10 cellular contexts compared by ENCODE assay signal in the genomic region with DNA sequence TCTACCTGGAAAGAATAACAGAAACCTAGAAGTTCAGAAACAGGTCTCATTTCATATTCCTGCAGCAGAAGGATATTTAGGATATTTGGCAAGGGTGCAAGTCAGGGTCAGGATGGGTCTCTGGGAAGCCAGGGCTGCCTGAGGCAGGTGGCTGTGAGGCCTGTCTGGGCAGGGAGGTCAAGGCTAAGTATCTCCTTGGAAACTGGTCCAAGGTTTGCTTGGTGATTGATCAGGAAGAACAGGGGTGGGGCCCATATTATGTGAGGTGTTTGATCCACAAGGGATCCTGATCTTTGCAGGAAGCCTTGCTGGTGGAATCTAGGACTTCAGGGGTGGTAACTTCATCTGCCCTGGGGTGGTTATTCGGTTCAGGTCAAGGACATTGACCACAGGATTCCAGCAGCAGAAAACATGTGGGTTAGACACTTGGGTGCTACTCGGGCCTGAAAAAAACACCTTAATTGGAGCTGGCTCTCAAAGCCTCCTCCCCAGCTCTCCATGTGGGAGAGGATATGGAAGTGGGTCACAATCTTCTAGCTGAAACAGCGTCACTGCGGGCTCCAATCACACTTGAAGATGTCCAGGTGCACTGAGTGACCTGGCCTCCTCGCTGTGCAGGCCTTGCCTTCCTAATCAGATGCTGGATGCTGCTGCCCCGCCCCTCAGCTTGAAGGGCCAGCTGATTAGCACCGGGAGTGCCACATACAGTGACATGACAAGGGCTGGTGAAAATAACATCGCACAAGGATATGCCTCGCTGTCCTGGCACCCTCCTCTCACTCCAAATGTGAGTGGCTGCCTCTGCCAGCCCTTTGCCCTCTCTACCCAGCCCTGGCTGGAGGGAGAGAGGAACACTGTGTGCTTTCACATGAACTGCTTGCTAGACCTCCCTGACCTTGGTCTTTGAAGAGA. TPM values are rescaled to one million over a fixed set of nuclear protein-coding genes. Genes with fewer than 3 reads are reported as not detected.
DNase-seq lines count a peak whose midpoint lies in the region; ATAC-seq and TF ChIP-seq lines count a peak whose summit lies in the region.
"Had no signal": no experiment of that assay in that cellular context is flagged by ENCODE, and none has a peak within 500 bp of the region (broad histone marks: within the 10 kb centered on the region; RNA-seq: fewer than 3 reads in every experiment).

No MANE protein-coding gene starts in this region.

- DNase-seq in NAMALWA (ENCODE audit: low spot score) = peak; percentile 3
- peak in 2 of 3 donors; percentile 63 to 78 for DNase-seq in right lobe of liver
- peak; percentile 69 for DNase-seq in stomach
- no peak for DNase-seq in NCI-H1092 (lab: John Stamatoyannopoulos, UW)
- DNase-seq in activated CD8-positive, alpha-beta memory T cell treated with anti-CD3 and anti-CD28 coated beads, Interleukin-2, amount 50 U/mL, for 4 hours = no peak
- no peak for DNase-seq in Calu3
- DNase-seq: effector CD8-positive, alpha-beta T cell had no signal

- H3K36me3 ChIP-seq in right lobe of liver (no peaks in the 10 kb centered on the region), stomach (no peaks in the 10 kb centered on the region)

- H3K4me1 Mint-ChIP-seq in Calu3 (ENCODE audit: low read depth, unreplicated experiment) = peaks cover 13% of the 10 kb centered on the region

- H3K27me3 Mint-ChIP-seq in Calu3 (ENCODE audit: unreplicated experiment) = no peaks in the 10 kb centered on the region
- H3K27me3 Mint-ChIP-seq: activated T-helper 17 cell treated with anti-CD3 and anti-CD28 coated beads, Interleukin-2, amount 50 U/mL, for 72 hours had no signal

- CTCF ChIA-PET in Calu3 (lab: Charles Lee) = interaction anchor here (0.6 to 0.9 kb wide), 2 partner anchors 13 to 93 kb away, joined by 3 to 4 read pairs; no protein-coding TSS in a partner anchor

- peak; percentile 17 to 75 (median 62) for ATAC-seq in right lobe of liver
- no peak for ATAC-seq in HG02588 (IDR thresholded peaks at IDR 0.05; ENCODE audit: unreplicated experiment)
- ATAC-seq: activated T-helper 17 cell treated with anti-CD3 and anti-CD28 coated beads, Interleukin-2, amount 50 U/mL, for 72 hours had no signal

- intact Hi-C loops in right lobe of liver (cut with DNase I) = no loop called here
- intact Hi-C loops in stomach (cut with DNase I; ENCODE audit: low total_unique reads) = no loop called here
- intact Hi-C loops in Calu3 (cut with micrococcal nuclease; ENCODE audit: unreplicated experiment) = no loop called here

- no TSS peak for BruUV-seq in Calu3 (replicated peaks; lab: Mats Ljungman, UMichigan)

- H3K27ac ChIP-seq in cingulate gyrus (ENCODE audit: low read depth, low read length) (peak overlapping the region; percentile 85), right lobe of liver (peak overlapping the region; percentile 20 to 73 (median 65)), stomach (peak overlapping the region; percentile 73 to 89 (median 81))

- H3K4me3 ChIP-seq in right lobe of liver = peak overlapping the region in 2 of 3 donors; percentile 36 to 43
- peak overlapping the region in 1 of 4 donors; percentile 26 for H3K4me3 ChIP-seq in stomach

- 20% methylated on average over 1 of the region's 9 CpGs for WGBS in right lobe of liver (ENCODE audit: insufficient coverage, low coverage, low lambda C conversion rate, missing lambda C conversion rate)
- WGBS in stomach, 5 donors = 28 to 68% (median 45%) methylated on average over 9 of the region's 9 CpGs

- H3K36me3 Mint-ChIP-seq in Calu3 (ENCODE audit: insufficient read depth, unreplicated experiment) = no peaks in the 10 kb centered on the region

- TF ChIP-seq EP300 in stomach (IDR thresholded peaks at IDR 0.05) = no peak

- H3K27ac Mint-ChIP-seq in Calu3 (ENCODE audit: unreplicated experiment) = no peak overlapping the region
- H3K27ac Mint-ChIP-seq: activated T-helper 17 cell treated with anti-CD3 and anti-CD28 coated beads, Interleukin-2, amount 50 U/mL, for 72 hours had no signal

- peaks cover 0 to 30% (median 14%) of the 10 kb centered on the region in 4 donors for H3K4me1 ChIP-seq in right lobe of liver
- H3K4me1 ChIP-seq in stomach = peaks cover 23 to 63% (median 36%) of the 10 kb centered on the region in 4 donors

- H3K9me3 ChIP-seq in right lobe of liver (no peaks in the 10 kb centered on the region), stomach (no peaks in the 10 kb centered on the region)

- TF ChIP-seq POLR2A in right lobe of liver (IDR thresholded peaks at IDR 0.05) (no peak), stomach (IDR thresholded peaks at IDR 0.05) (no peak)

- H3K4me3 Mint-ChIP-seq in Calu3 (ENCODE audit: low read depth, unreplicated experiment) = no peak overlapping the region
- H3K4me3 Mint-ChIP-seq: activated T-helper 17 cell treated with anti-CD3 and anti-CD28 coated beads, Interleukin-2, amount 50 U/mL, for 72 hours had no signal

- H3K9me3 Mint-ChIP-seq in Calu3 (ENCODE audit: low read depth, unreplicated experiment) = no peaks in the 10 kb centered on the region
- H3K9me3 Mint-ChIP-seq: activated T-helper 17 cell treated with anti-CD3 and anti-CD28 coated beads, Interleukin-2, amount 50 U/mL, for 72 hours had no signal

- no peak for TF ChIP-seq CTCF in right lobe of liver (IDR thresholded peaks at IDR 0.05)
- TF ChIP-seq CTCF in stomach (IDR thresholded peaks at IDR 0.05) = no peak
- TF ChIP-seq CTCF in Calu3 (IDR thresholded peaks at IDR 0.05; ENCODE audit: unreplicated experiment) = no peak

- H3K27me3 ChIP-seq in right lobe of liver (no peaks in the 10 kb centered on the region), stomach (no peaks in the 10 kb centered on the region)

RNA-seq across cellular contexts. Expression of a gene that starts 8.7 kb away (rescaled TPM):
- total RNA-seq in right lobe of liver (10 to 100 TPM in 3 of 6 experiments, 1 to 10 TPM in 3; 8.0 to 19.2 (median 10.0) TPM), stomach (10 to 100 TPM; 12.3 to 49.8 (median 34.2) TPM), Calu3 (2022) (11.8 and 18.1 TPM in 2 replicates)
- polyA plus RNA-seq in stomach = 10 to 100 TPM; 17.2 to 38.5 (median 36.1) TPM

RNA-seq across cellular contexts. Expression of a gene that starts 41.8 kb away (rescaled TPM):
- total RNA-seq in right lobe of liver (10 to 100 TPM; 10.6 to 18.5 (median 15.9) TPM), stomach (10 to 100 TPM in 3 of 5 donors, 1 to 10 TPM in 2; 1.8 to 32.5 (median 10.7) TPM), Calu3 (2022) (19.8 and 22.6 TPM in 2 replicates)
- polyA plus RNA-seq in stomach = 10 to 100 TPM; 11.7 to 21.7 (median 18.7) TPM

RNA-seq across cellular contexts. Expression of a gene that starts 41.9 kb away (rescaled TPM):
- 1 to 10 TPM; 5.3 to 8.8 (median 7.6) TPM for total RNA-seq in right lobe of liver
- 10 to 100 TPM in 3 of 5 donors, 1 to 10 TPM in 2; 8.5 to 18.8 (median 10.6) TPM for total RNA-seq in stomach
- polyA plus RNA-seq in stomach = 1 to 10 TPM; 3.1 to 4.7 (median 4.7) TPM
- total RNA-seq in Calu3 (2022) = 5.3 and 5.7 TPM in 2 replicates

Comparison
In these comparisons a context has a peak if more than half of its experiments do, and no peak if none do; other contexts are left out.
1. DNase-seq: peak in NAMALWA (single experiment), right lobe of liver (2 of 3) and stomach (single experiment); none in NCI-H1092 (single experiment), activated CD8-positive, alpha-beta memory T cell treated with anti-CD3 and anti-CD28 coated beads, Interleukin-2, amount 50 U/mL, for 4 hours (single experiment) and Calu3 (single experiment).
2. Peak in every context shown above with its lines, with median percentiles within 50 percentile points of each other: H3K27ac ChIP-seq.